Comparison of ENCODE assay signal across 34 cellular contexts in the genomic region with DNA sequence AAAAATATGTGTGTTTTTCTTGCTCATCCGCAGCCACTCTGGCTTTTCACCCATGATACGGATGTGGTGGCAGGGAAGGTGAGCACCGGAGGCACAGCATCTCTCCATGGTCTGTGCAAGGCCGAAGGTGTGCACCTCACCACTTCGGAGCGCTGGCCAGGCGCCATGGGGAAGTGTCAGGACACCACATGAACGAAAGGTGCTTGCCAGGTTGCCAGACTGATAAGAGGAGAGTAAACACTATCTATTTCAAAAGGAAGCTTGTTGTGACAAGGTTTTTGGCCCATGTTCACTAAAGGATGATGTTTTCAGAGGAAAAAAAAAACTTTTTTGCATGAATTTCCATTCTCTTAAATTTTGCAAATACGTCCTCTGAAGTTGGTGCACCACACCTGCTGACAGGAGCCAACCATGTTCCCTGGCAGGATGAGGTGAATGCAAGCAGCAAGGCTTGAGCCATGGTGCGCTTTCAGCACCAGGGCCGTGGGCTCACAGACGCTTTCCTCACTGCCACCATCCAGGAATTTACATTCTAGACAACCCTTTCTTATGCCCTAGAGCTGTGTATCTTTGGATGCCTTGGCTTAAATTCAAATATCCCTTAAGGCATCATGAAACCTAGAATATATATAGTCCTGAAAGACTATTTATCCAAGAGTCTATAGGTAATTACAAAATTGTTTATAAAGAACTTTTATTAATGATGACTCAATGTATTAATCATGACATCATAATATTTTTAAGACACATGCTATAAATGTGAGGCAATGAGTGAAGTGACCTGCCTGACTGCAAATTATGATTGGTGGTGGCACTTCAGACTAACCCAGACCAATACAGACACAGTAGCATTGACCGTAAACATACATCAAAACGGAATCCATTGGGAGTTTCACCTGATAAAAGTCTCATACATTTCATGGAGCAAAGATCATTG.
DNase-seq lines count a peak whose midpoint lies in the region; ATAC-seq lines count a peak whose summit lies in the region.
"Had no signal": no experiment of that assay in that cellular context is flagged by ENCODE, and none has a peak within 500 bp of the region (broad histone marks: within the 10 kb centered on the region; RNA-seq: fewer than 3 reads in every experiment).

No MANE protein-coding gene starts in this region.

- peak; percentile 37 for ATAC-seq in esophagus mucosa
- no peak for ATAC-seq in stimulated activated effector memory CD8-positive, alpha-beta T cell treated with anti-CD3 and anti-CD28 coated beads, Interleukin-12 subunit alpha, Interleukin-12 subunit beta, amount 100 ng/mL, for 72 hours
- ATAC-seq in GM18517 (IDR thresholded peaks at IDR 0.05; ENCODE audit: unreplicated experiment) = no peak
- ATAC-seq: activated naive CD4-positive, alpha-beta T cell treated with anti-CD3 and anti-CD28 coated beads, Interleukin-2, amount 50 U/mL, for 72 hours; HCT116; heart left ventricle; Panc1; sciatic nerve had no signal

- no peaks in the 10 kb centered on the region for H3K4me1 Mint-ChIP-seq in stimulated activated effector memory CD8-positive, alpha-beta T cell treated with anti-CD3 and anti-CD28 coated beads, Interleukin-12 subunit alpha, Interleukin-12 subunit beta, amount 100 ng/mL, for 72 hours
- H3K4me1 Mint-ChIP-seq: naive B cell had no signal

- no peak overlapping the region for H3K27ac Mint-ChIP-seq in stimulated activated effector memory CD8-positive, alpha-beta T cell treated with anti-CD3 and anti-CD28 coated beads, Interleukin-12 subunit alpha, Interleukin-12 subunit beta, amount 100 ng/mL, for 72 hours
- H3K27ac Mint-ChIP-seq: activated CD4-positive, alpha-beta memory T cell treated with anti-CD3 and anti-CD28 coated beads for 36 hours; activated naive CD4-positive, alpha-beta T cell treated with anti-CD3 and anti-CD28 coated beads, Interleukin-2, amount 50 U/mL, for 72 hours; mesothelial cell of epicardium; naive B cell; progenitor cell of endocrine pancreas; T-helper 2 cell treated with Interferon-gamma antibody and Interleukin-4, amounts not matched to agents 5 μg/mL and 100 μg/mL, for 36 hours had no signal

- DNase-seq in NCI-H1092 (lab: John Stamatoyannopoulos, UW) (peak; percentile 2), NCI-H1092 treated with DMSO at 0.1 percent for 48 hours (lab: John Stamatoyannopoulos, UW) (no peak), NCI-H2196 treated with DMSO at 0.1 percent for 48 hours (lab: John Stamatoyannopoulos, UW; ENCODE audit: unreplicated experiment) (peak; percentile 89), ureter (ENCODE audit: low spot score) (peak; percentile 48), HuH-7.5 (ENCODE audit: low spot score) (no peak)
- DNase-seq in stimulated activated effector memory CD8-positive, alpha-beta T cell treated with anti-CD3 and anti-CD28 coated beads, Interleukin-12 subunit alpha, Interleukin-12 subunit beta, amount 100 ng/mL, for 72 hours (ENCODE audit: low spot score in 2 of 2) = no peak
- DNase-seq: activated CD4-positive, alpha-beta memory T cell treated with anti-CD3 and anti-CD28 coated beads for 36 hours; activated CD4-positive, CD25-positive, alpha-beta regulatory T cell treated with anti-CD3 and anti-CD28 coated beads, Interleukin-2, amount 50 U/mL, for 72 hours; activated CD8-positive, alpha-beta memory T cell treated with anti-CD3 and anti-CD28 coated beads, Interleukin-2, amount 50 U/mL, for 4 hours; amygdala; brain microvascular endothelial cell; DMS79 treated with DMSO at 0.1 percent for 48 hours; dorsolateral prefrontal cortex; esophagus squamous epithelium; foreskin melanocyte; GDM1; heart left ventricle; Karpas-422; kidney; naive B cell; NCI-H187; NCI-H446 treated with DMSO at 0.1 percent for 48 hours; NK-92 treated with Interleukin-12 subunit alpha and Interleukin-12 subunit beta, amount 100 ng/mL, for 24 hours; SHP77 treated with DMSO at 0.1 percent for 48 hours; stimulated activated CD4-positive, alpha-beta T cell treated with anti-CD3 and anti-CD28 coated beads, Interleukin-4, amount 100 ng/mL, for 1 hour had no signal

- H3K4me3 Mint-ChIP-seq in stimulated activated effector memory CD8-positive, alpha-beta T cell treated with anti-CD3 and anti-CD28 coated beads, Interleukin-12 subunit alpha, Interleukin-12 subunit beta, amount 100 ng/mL, for 72 hours = no peak overlapping the region
- H3K4me3 Mint-ChIP-seq: activated CD4-positive, alpha-beta memory T cell treated with anti-CD3 and anti-CD28 coated beads for 36 hours; mesothelial cell of epicardium; naive B cell; T-helper 2 cell treated with Interferon-gamma antibody and Interleukin-4, amounts not matched to agents 5 μg/mL and 100 μg/mL, for 36 hours had no signal

- peaks cover 6% of the 10 kb centered on the region for H3K9me3 Mint-ChIP-seq in stimulated activated effector memory CD8-positive, alpha-beta T cell treated with anti-CD3 and anti-CD28 coated beads, Interleukin-12 subunit alpha, Interleukin-12 subunit beta, amount 100 ng/mL, for 72 hours
- H3K9me3 Mint-ChIP-seq: mesothelial cell of epicardium; T-helper 2 cell treated with Interferon-gamma antibody and Interleukin-4, amounts not matched to agents 5 μg/mL and 100 μg/mL, for 36 hours had no signal

- H3K36me3 Mint-ChIP-seq in stimulated activated effector memory CD8-positive, alpha-beta T cell treated with anti-CD3 and anti-CD28 coated beads, Interleukin-12 subunit alpha, Interleukin-12 subunit beta, amount 100 ng/mL, for 72 hours = no peaks in the 10 kb centered on the region
- H3K36me3 Mint-ChIP-seq: activated CD4-positive, alpha-beta memory T cell treated with anti-CD3 and anti-CD28 coated beads for 36 hours; activated naive CD4-positive, alpha-beta T cell treated with anti-CD3 and anti-CD28 coated beads, Interleukin-2, amount 50 U/mL, for 72 hours; mesothelial cell of epicardium; naive B cell had no signal

Comparison
In these comparisons a context has a peak if more than half of its experiments do, and no peak if none do; other contexts are left out.
1. DNase-seq: peak in NCI-H1092 (single experiment), NCI-H2196 treated with DMSO at 0.1 percent for 48 hours (single experiment) and ureter (single experiment); none in NCI-H1092 treated with DMSO at 0.1 percent for 48 hours (single experiment), HuH-7.5 (single experiment) and stimulated activated effector memory CD8-positive, alpha-beta T cell treated with anti-CD3 and anti-CD28 coated beads, Interleukin-12 subunit alpha, Interleukin-12 subunit beta, amount 100 ng/mL, for 72 hours (0 of 2).